In genomic region chr19:6362351-6362801, GRCh38 we compare ENCODE assay signal across 1 cellular context.
TF ChIP-seq lines count a peak whose summit lies in the region.

No MANE protein-coding gene starts in this region.

TF ChIP-seq in HEK293, 187 proteins besides CTCF, POLR2A, EP300 and RAD21 (continued from another document):
- TF ChIP-seq, protein P1, sequence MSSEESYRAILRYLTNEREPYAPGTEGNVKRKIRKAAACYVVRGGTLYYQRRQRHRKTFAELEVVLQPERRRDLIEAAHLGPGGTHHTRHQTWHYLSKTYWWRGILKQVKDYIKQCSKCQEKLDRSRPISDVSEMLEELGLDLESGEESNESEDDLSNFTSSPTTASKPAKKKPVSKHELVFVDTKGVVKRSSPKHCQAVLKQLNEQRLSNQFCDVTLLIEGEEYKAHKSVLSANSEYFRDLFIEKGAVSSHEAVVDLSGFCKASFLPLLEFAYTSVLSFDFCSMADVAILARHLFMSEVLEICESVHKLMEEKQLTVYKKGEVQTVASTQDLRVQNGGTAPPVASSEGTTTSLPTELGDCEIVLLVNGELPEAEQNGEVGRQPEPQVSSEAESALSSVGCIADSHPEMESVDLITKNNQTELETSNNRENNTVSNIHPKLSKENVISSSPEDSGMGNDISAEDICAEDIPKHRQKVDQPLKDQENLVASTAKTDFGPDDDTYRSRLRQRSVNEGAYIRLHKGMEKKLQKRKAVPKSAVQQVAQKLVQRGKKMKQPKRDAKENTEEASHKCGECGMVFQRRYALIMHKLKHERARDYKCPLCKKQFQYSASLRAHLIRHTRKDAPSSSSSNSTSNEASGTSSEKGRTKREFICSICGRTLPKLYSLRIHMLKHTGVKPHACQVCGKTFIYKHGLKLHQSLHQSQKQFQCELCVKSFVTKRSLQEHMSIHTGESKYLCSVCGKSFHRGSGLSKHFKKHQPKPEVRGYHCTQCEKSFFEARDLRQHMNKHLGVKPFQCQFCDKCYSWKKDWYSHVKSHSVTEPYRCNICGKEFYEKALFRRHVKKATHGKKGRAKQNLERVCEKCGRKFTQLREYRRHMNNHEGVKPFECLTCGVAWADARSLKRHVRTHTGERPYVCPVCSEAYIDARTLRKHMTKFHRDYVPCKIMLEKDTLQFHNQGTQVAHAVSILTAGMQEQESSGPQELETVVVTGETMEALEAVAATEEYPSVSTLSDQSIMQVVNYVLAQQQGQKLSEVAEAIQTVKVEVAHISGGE (tag by site-specific recombination; conservative IDR thresholded peaks at IDR 0.05; ENCODE audit: low read depth), result no peak
- TF ChIP-seq SP2 (tag by site-specific recombination; IDR thresholded peaks at IDR 0.05) (no peak), ZNF555 (tag by site-specific recombination; conservative IDR thresholded peaks at IDR 0.05) (no peak), SCRT2 (tag by site-specific recombination; IDR thresholded peaks at IDR 0.05) (peak; percentile 71), MEIS1 (CRISPR knock-in tag; IDR thresholded peaks at IDR 0.05; ENCODE audit: borderline replicate concordance) (no peak), ZSCAN18 (tag by site-specific recombination; IDR thresholded peaks at IDR 0.05) (no peak), TCF7L2 (IDR thresholded peaks at IDR 0.05; ENCODE audit: borderline replicate concordance, low read depth, low read length) (no peak), ZNF596 (tag by site-specific recombination; IDR thresholded peaks at IDR 0.05) (no peak), PRDM1 (tag by site-specific recombination; IDR thresholded peaks at IDR 0.05) (no peak), ZNF214 (tag by site-specific recombination; IDR thresholded peaks at IDR 0.05; ENCODE audit: borderline replicate concordance) (no peak), ZNF692 (tag by site-specific recombination; IDR thresholded peaks at IDR 0.05) (no peak), ZNF202 (tag by site-specific recombination; IDR thresholded peaks at IDR 0.05; ENCODE audit: borderline replicate concordance) (no peak), ZNF791 (tag by site-specific recombination; IDR thresholded peaks at IDR 0.05) (0 out of 2 replicates have a peak, but pooled peaks have one; percentile 2)
- TF ChIP-seq, protein P2, sequence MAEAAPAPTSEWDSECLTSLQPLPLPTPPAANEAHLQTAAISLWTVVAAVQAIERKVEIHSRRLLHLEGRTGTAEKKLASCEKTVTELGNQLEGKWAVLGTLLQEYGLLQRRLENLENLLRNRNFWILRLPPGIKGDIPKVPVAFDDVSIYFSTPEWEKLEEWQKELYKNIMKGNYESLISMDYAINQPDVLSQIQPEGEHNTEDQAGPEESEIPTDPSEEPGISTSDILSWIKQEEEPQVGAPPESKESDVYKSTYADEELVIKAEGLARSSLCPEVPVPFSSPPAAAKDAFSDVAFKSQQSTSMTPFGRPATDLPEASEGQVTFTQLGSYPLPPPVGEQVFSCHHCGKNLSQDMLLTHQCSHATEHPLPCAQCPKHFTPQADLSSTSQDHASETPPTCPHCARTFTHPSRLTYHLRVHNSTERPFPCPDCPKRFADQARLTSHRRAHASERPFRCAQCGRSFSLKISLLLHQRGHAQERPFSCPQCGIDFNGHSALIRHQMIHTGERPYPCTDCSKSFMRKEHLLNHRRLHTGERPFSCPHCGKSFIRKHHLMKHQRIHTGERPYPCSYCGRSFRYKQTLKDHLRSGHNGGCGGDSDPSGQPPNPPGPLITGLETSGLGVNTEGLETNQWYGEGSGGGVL (tag by site-specific recombination; IDR thresholded peaks at IDR 0.05), result no peak
- TF ChIP-seq, protein P3, sequence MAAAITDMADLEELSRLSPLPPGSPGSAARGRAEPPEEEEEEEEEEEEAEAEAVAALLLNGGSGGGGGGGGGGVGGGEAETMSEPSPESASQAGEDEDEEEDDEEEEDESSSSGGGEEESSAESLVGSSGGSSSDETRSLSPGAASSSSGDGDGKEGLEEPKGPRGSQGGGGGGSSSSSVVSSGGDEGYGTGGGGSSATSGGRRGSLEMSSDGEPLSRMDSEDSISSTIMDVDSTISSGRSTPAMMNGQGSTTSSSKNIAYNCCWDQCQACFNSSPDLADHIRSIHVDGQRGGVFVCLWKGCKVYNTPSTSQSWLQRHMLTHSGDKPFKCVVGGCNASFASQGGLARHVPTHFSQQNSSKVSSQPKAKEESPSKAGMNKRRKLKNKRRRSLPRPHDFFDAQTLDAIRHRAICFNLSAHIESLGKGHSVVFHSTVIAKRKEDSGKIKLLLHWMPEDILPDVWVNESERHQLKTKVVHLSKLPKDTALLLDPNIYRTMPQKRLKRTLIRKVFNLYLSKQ (tag by site-specific recombination; IDR thresholded peaks at IDR 0.05; ENCODE audit: borderline replicate concordance), result no peak
TF ChIP-seq in HEK293: peak in this region for 3.
